In genomic region chr10:11527068-11527467, GRCh38 we compare ENCODE assay signal across 1 cellular context.
A peak's percentile ranks its signal among the peaks of the same experiment; 100 is the strongest.
TF ChIP-seq lines count a peak whose summit lies in the region.

No MANE protein-coding gene starts in this region.

TF ChIP-seq in HepG2, 621 proteins besides CTCF, POLR2A, EP300 and RAD21:
- TF ChIP-seq ZMYM3 (CRISPR knock-in tag; IDR thresholded peaks at IDR 0.05) (0 out of 2 replicates have a peak, but pooled peaks have one; percentile 15), HDAC2 (CRISPR knock-in tag; IDR thresholded peaks at IDR 0.05) (no peak), ZNF547 (CRISPR knock-in tag; IDR thresholded peaks at IDR 0.05) (no peak), ATRX (CRISPR knock-in tag; IDR thresholded peaks at IDR 0.05; ENCODE audit: borderline replicate concordance) (no peak), ZNF337 (CRISPR knock-in tag; IDR thresholded peaks at IDR 0.05; ENCODE audit: borderline replicate concordance, low read depth) (no peak), FOXC1 (CRISPR knock-in tag; IDR thresholded peaks at IDR 0.05; ENCODE audit: borderline replicate concordance) (no peak), NR2F2 (IDR thresholded peaks at IDR 0.05; ENCODE audit: borderline replicate concordance, low read depth) (no peak)
- TF ChIP-seq, protein P1, sequence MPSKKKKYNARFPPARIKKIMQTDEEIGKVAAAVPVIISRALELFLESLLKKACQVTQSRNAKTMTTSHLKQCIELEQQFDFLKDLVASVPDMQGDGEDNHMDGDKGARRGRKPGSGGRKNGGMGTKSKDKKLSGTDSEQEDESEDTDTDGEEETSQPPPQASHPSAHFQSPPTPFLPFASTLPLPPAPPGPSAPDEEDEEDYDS (CRISPR knock-in tag; IDR thresholded peaks at IDR 0.05) = no peak
